Comparison of ENCODE assay signal across 8 cellular contexts in the genomic region with DNA sequence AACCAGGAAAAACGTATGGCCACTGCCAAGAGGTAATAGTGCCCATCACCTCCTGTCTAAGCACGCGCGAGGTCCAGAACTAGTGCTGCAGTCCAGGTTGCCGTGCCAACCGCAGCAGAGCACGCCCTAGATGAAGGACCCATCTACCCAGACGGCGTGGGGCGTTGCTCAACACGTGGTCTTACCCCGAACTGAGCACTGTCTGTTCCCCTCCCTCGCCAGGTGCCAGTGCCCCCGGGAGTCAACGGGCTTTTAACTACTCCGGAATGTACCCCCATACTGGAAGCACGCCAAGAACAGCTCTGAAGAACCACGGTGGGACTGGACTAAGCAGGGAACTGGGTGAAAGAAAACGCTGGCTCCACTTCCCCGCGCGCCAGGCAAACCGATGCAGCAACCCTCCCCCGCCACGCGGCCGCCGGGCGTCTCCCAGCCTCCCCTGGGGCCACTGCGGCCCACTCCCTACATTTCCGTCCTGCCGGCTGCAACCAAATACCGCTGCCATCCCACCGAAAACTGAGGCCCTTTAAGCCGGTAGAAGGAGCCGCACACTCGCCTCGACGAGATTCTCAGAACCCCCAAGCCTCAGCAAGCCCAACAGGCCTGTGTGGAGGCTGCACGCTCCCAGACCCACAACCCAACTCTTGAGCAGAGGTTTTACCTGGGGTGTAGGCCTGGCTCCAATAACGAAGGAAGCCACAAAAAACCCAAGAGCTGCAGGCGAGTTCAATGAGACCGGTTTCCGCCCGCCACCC. TPM values are rescaled to one million over a fixed set of nuclear protein-coding genes. Genes with fewer than 3 reads are reported as not detected.
DNase-seq lines count a peak whose midpoint lies in the region; ATAC-seq and TF ChIP-seq lines count a peak whose summit lies in the region.

A gene (minus strand): TSS at position 734 of the 755 bp plus-strand sequence. CDS start 812 bp downstream, outside the sequence.

- H3K27me3 Mint-ChIP-seq in CD8-positive, alpha-beta memory T cell = peaks cover 0 to 6% of the 10 kb centered on the region in 2 donors
- H3K27me3 Mint-ChIP-seq in GM23338 (ENCODE audit: insufficient read depth, low read depth, poor library complexity) (peaks cover 35% of the 10 kb centered on the region), chondrocyte (ENCODE audit: low read depth) (no peaks in the 10 kb centered on the region)
- H3K27me3 Mint-ChIP-seq in activated CD4-positive, alpha-beta T cell treated with anti-CD3 and anti-CD28 coated beads for 36 hours = no peaks in the 10 kb centered on the region

- CTCF ChIA-PET in CD8-positive, alpha-beta memory T cell (lab: Charles Lee) = interaction anchor here (1.1 to 14.6 kb wide), 8 partner anchors 8 to 49 kb away, joined by 3 to 184 read pairs (median 6); no protein-coding TSS in a partner anchor
- CTCF ChIA-PET in activated CD4-positive, alpha-beta T cell treated with anti-CD3 and anti-CD28 coated beads for 36 hours (lab: Charles Lee) = interaction anchor here (0.7 to 1.0 kb wide), 4 partner anchors 9 to 370 kb away, joined by 3 to 4 read pairs (median 3); no protein-coding TSS in a partner anchor

- peaks cover 53% of the 10 kb centered on the region for H3F3A ChIP-seq in GM23338 (replicated peaks; ENCODE audit: low read depth)

- H3K36me3 ChIP-seq in CD8-positive, alpha-beta memory T cell (ENCODE audit: insufficient read depth, low read length) = peaks cover 51% of the 10 kb centered on the region
- peaks cover 47% of the 10 kb centered on the region for H3K36me3 ChIP-seq in GM23338 (ENCODE audit: insufficient read depth)

- peak within 1 kb of the TSS; percentile 93 to 100 (median 98) for H3K27ac Mint-ChIP-seq in CD8-positive, alpha-beta memory T cell
- H3K27ac Mint-ChIP-seq in GM23338 (peak within 1 kb of the TSS; percentile 98), chondrocyte (ENCODE audit: unreplicated experiment) (peak within 1 kb of the TSS; percentile 100)
- peak within 1 kb of the TSS; percentile 99 for H3K27ac Mint-ChIP-seq in activated CD4-positive, alpha-beta T cell treated with anti-CD3 and anti-CD28 coated beads for 36 hours

- peaks cover 49% of the 10 kb centered on the region for H4K20me1 ChIP-seq in GM23338 (replicated peaks; ENCODE audit: insufficient read depth)

- H3K27me3 ChIP-seq in CD8-positive, alpha-beta memory T cell (ENCODE audit: insufficient read depth, low read length, poor library complexity, severe bottlenecking) = no peaks in the 10 kb centered on the region
- H3K27me3 ChIP-seq in GM23338 (ENCODE audit: insufficient read depth) = no peaks in the 10 kb centered on the region

- peaks cover 78% of the 10 kb centered on the region for H3K79me2 ChIP-seq in GM23338 (replicated peaks; ENCODE audit: insufficient read depth)

- peak; percentile 12 for ATAC-seq in GM23338
- ATAC-seq in activated CD4-positive, alpha-beta T cell treated with anti-CD3 and anti-CD28 coated beads for 36 hours = peak; percentile 1

- H3K9me2 ChIP-seq in GM23338 (ENCODE audit: insufficient read depth) = no peaks in the 10 kb centered on the region

- TF ChIP-seq CTCF in GM23338 (conservative IDR thresholded peaks at IDR 0.05; ENCODE audit: low read depth in 2 of 2) = no peak
- TF ChIP-seq CTCF in chondrocyte (IDR thresholded peaks at IDR 0.05) = no peak

- peak in 4 of 5 donors; percentile 42 to 81 (median 66) for DNase-seq in CD8-positive, alpha-beta memory T cell
- DNase-seq in GM23338 (ENCODE audit: low spot score) (peak; percentile 38), NCI-H1105 treated with DMSO at 0.1 percent for 48 hours (lab: John Stamatoyannopoulos, UW) (peak; percentile 83), chondrocyte (ENCODE audit: low spot score) (no peak), left kidney (ENCODE audit: low read depth, low spot score) (peak; percentile 72), epidermal melanocyte (ENCODE audit: insufficient read length, low spot score) (no peak)
- peak; percentile 78 for DNase-seq in activated CD4-positive, alpha-beta T cell treated with anti-CD3 and anti-CD28 coated beads for 36 hours
- DNase-seq in stimulated activated CD4-positive, alpha-beta T cell treated with anti-CD3 and anti-CD28 coated beads, Interleukin-2, amount 100 ng/mL, for 24 hours = peak; percentile 79

- peak within 1 kb of the TSS; percentile 95 to 100 (median 99) for H3K4me3 Mint-ChIP-seq in CD8-positive, alpha-beta memory T cell
- H3K4me3 Mint-ChIP-seq in GM23338 = peak within 1 kb of the TSS; percentile 100
- H3K4me3 Mint-ChIP-seq in activated CD4-positive, alpha-beta T cell treated with anti-CD3 and anti-CD28 coated beads for 36 hours = peak within 1 kb of the TSS; percentile 99
- H3K4me3 Mint-ChIP-seq in chondrocyte (ENCODE audit: unreplicated experiment) = peak within 1 kb of the TSS; percentile 97

- POLR2A ChIA-PET in CD8-positive, alpha-beta memory T cell (lab: Charles Lee) = interaction anchor here (0.6 to 5.5 kb wide), 31 partner anchors 8 to 1569 kb away, joined by 3 to 73 read pairs (median 4); a partner anchor contains a TSS
- POLR2A ChIA-PET in activated CD4-positive, alpha-beta T cell treated with anti-CD3 and anti-CD28 coated beads for 36 hours (lab: Charles Lee) = interaction anchor here (0.5 to 3.6 kb wide), 27 partner anchors 8 to 1685 kb away, joined by 3 to 26 read pairs (median 5); no protein-coding TSS in a partner anchor

- intact Hi-C loops in activated CD4-positive, alpha-beta T cell treated with anti-CD3 and anti-CD28 coated beads for 36 hours (cut with DNase I, micrococcal nuclease) = loop anchor here (1.0 to 10.0 kb wide), 11 partner anchors 9 to 1769 kb away; a partner anchor contains a TSS

- H3K4me2 ChIP-seq in GM23338 = peak within 1 kb of the TSS; percentile 91

- peak within 1 kb of the TSS; percentile 96 for H3K27ac ChIP-seq in CD8-positive, alpha-beta memory T cell (ENCODE audit: low read depth, low read length)
- peak within 1 kb of the TSS; percentile 99 for H3K27ac ChIP-seq in GM23338 (ENCODE audit: low read depth)

- H3K9me3 ChIP-seq in CD8-positive, alpha-beta memory T cell (ENCODE audit: low read length) = no peaks in the 10 kb centered on the region

- no peak within 1 kb of the TSS; the same call in 1 of the 2 replicates for H2AFZ ChIP-seq in GM23338

- H3K4me3 ChIP-seq in CD8-positive, alpha-beta memory T cell (ENCODE audit: low read length) = peak within 1 kb of the TSS; percentile 96
- peak within 1 kb of the TSS; percentile 99 for H3K4me3 ChIP-seq in GM23338

- H3K4me1 ChIP-seq in CD8-positive, alpha-beta memory T cell (ENCODE audit: insufficient read depth, low read length) = peaks cover 61% of the 10 kb centered on the region
- peaks cover 35% of the 10 kb centered on the region for H3K4me1 ChIP-seq in GM23338 (ENCODE audit: insufficient read depth)

- H3K4me1 Mint-ChIP-seq in CD8-positive, alpha-beta memory T cell = peaks cover 71 to 76% (median 74%) of the 10 kb centered on the region in 3 donors
- H3K4me1 Mint-ChIP-seq in GM23338 = peaks cover 55% of the 10 kb centered on the region
- H3K4me1 Mint-ChIP-seq in activated CD4-positive, alpha-beta T cell treated with anti-CD3 and anti-CD28 coated beads for 36 hours = peaks cover 44% of the 10 kb centered on the region
- peaks cover 76% of the 10 kb centered on the region for H3K4me1 Mint-ChIP-seq in chondrocyte (ENCODE audit: low read depth)

- H3K36me3 Mint-ChIP-seq in CD8-positive, alpha-beta memory T cell = peaks cover 42 to 73% (median 47%) of the 10 kb centered on the region in 3 donors
- H3K36me3 Mint-ChIP-seq in GM23338 (ENCODE audit: low read depth) = peaks cover 60% of the 10 kb centered on the region
- H3K36me3 Mint-ChIP-seq in activated CD4-positive, alpha-beta T cell treated with anti-CD3 and anti-CD28 coated beads for 36 hours (ENCODE audit: low read depth) = peaks cover 68% of the 10 kb centered on the region
- peaks cover 49% of the 10 kb centered on the region for H3K36me3 Mint-ChIP-seq in chondrocyte (ENCODE audit: low read depth)

- H3K9me3 Mint-ChIP-seq in CD8-positive, alpha-beta memory T cell = no peaks in the 10 kb centered on the region
- H3K9me3 Mint-ChIP-seq in GM23338 (peaks cover 16% of the 10 kb centered on the region; the same call in 2 of the 3 replicates), chondrocyte (ENCODE audit: low read depth) (no peaks in the 10 kb centered on the region)
- no peaks in the 10 kb centered on the region for H3K9me3 Mint-ChIP-seq in activated CD4-positive, alpha-beta T cell treated with anti-CD3 and anti-CD28 coated beads for 36 hours (ENCODE audit: low read depth)

TF ChIP-seq in GM23338, 12 proteins besides CTCF, POLR2A, EP300 and RAD21 (continues in another document):
- TF ChIP-seq, protein P1, sequence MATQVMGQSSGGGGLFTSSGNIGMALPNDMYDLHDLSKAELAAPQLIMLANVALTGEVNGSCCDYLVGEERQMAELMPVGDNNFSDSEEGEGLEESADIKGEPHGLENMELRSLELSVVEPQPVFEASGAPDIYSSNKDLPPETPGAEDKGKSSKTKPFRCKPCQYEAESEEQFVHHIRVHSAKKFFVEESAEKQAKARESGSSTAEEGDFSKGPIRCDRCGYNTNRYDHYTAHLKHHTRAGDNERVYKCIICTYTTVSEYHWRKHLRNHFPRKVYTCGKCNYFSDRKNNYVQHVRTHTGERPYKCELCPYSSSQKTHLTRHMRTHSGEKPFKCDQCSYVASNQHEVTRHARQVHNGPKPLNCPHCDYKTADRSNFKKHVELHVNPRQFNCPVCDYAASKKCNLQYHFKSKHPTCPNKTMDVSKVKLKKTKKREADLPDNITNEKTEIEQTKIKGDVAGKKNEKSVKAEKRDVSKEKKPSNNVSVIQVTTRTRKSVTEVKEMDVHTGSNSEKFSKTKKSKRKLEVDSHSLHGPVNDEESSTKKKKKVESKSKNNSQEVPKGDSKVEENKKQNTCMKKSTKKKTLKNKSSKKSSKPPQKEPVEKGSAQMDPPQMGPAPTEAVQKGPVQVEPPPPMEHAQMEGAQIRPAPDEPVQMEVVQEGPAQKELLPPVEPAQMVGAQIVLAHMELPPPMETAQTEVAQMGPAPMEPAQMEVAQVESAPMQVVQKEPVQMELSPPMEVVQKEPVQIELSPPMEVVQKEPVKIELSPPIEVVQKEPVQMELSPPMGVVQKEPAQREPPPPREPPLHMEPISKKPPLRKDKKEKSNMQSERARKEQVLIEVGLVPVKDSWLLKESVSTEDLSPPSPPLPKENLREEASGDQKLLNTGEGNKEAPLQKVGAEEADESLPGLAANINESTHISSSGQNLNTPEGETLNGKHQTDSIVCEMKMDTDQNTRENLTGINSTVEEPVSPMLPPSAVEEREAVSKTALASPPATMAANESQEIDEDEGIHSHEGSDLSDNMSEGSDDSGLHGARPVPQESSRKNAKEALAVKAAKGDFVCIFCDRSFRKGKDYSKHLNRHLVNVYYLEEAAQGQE (IDR thresholded peaks at IDR 0.05; ENCODE audit: unreplicated experiment) = no peak
- peak; percentile 95 for TF ChIP-seq POLR2AphosphoS5 (IDR thresholded peaks at IDR 0.05; ENCODE audit: low read depth)
- TF ChIP-seq JUNB (IDR thresholded peaks at IDR 0.05; ENCODE audit: unreplicated experiment) = no peak

RNA-seq across cellular contexts. Expression of the gene that starts here (rescaled TPM):
- total RNA-seq in CD8-positive, alpha-beta memory T cell = 1,000 to 10,000 TPM; 3,972 to 4,236 TPM
- polyA plus RNA-seq in CD8-positive, alpha-beta memory T cell = 1,494 TPM
- total RNA-seq in GM23338 (2014; rRNA removed; shearing (Covaris generic)) = 2,776 and 2,903 TPM in 2 replicates
- 818 and 826 TPM in 2 replicates for polyA plus RNA-seq in GM23338 (2016; fragmentation: Nextera tagmentation; extraction: Ambion mirVana)
- 1,000 to 10,000 TPM; 2,604 to 3,375 TPM for total RNA-seq in activated CD4-positive, alpha-beta T cell treated with anti-CD3 and anti-CD28 coated beads for 36 hours
- 1,112 to 1,153 TPM (median 1,138 TPM) in 3 replicates for total RNA-seq in chondrocyte

Comparison
In these comparisons a context has a peak if more than half of its experiments do, and no peak if none do; other contexts are left out.
1. DNase-seq: peak in CD8-positive, alpha-beta memory T cell (4 of 5), GM23338 (single experiment), NCI-H1105 treated with DMSO at 0.1 percent for 48 hours (single experiment), activated CD4-positive, alpha-beta T cell treated with anti-CD3 and anti-CD28 coated beads for 36 hours (single experiment), left kidney (single experiment) and stimulated activated CD4-positive, alpha-beta T cell treated with anti-CD3 and anti-CD28 coated beads, Interleukin-2, amount 100 ng/mL, for 24 hours (2 of 2); none in chondrocyte (single experiment) and epidermal melanocyte (single experiment).
2. Peak in every context shown above with its lines, with median percentiles within 50 percentile points of each other: H3K27ac Mint-ChIP-seq and H3K4me3 Mint-ChIP-seq.